ENCODE assay signal across 7 cellular contexts in the genomic region with DNA sequence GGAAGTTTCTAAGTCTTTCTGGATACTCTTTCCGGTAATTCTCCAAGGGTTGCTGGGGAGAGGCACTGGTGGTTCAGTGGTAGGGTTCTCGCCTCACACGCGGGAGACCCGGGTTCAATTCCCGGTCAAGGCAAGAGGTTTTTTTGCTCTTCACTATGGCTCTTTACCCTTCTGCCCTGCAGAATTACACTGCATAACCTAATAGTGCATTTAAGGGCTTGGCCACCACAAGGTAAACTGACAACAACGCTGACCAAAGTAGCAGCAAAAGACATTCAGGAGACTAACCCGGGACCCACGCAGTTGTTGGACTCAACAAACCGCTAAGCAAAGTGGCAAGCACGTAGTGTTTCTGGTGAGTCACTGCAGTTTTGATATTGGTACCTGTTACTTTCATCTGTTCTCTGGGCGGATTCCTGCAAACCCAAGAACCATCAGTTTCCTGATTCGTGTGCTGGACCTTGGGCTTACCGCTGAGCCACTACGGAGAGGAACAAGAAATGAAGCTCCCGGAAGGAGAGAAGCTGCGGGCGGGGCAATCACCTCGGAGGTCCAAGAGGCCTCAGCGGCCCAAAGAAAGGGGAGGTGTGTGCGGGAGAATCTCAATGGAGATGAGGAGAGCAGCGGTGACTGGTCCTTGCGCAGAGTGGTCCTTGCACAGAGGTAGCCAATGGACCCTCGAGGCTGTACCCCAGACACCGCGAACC.
A peak's percentile ranks its signal among the peaks of the same experiment; 100 is the strongest.
DNase-seq lines count a peak whose midpoint lies in the region; ATAC-seq and TF ChIP-seq lines count a peak whose summit lies in the region.
"Not testable (repeated sequence)": the region's sequence is repeated elsewhere in the genome, so short reads cannot be mapped to it uniquely, and the experiment has no call there.

No MANE protein-coding gene starts in this region.

- ATAC-seq in GM18519 (IDR thresholded peaks at IDR 0.05; ENCODE audit: low FRiP score, unreplicated experiment) (peak; percentile 57), GM21390 (IDR thresholded peaks at IDR 0.05; ENCODE audit: unreplicated experiment) (peak; percentile 78), HG02852 (IDR thresholded peaks at IDR 0.05; ENCODE audit: unreplicated experiment) (peak; percentile 58), HG03457 (IDR thresholded peaks at IDR 0.05; ENCODE audit: unreplicated experiment) (peak; percentile 61), esophagus mucosa (peak; percentile 85), mucosa of descending colon (peak; percentile 81)

- H3K4me3 Mint-ChIP-seq in activated CD4-positive, alpha-beta T cell treated with anti-CD3 and anti-CD28 coated beads, Interleukin-2, amount 10 ng/mL, durations not matched to agents 24 days and 14 days, result not testable (repeated sequence)

- not testable (repeated sequence) for H3K27ac Mint-ChIP-seq in activated CD4-positive, alpha-beta T cell treated with anti-CD3 and anti-CD28 coated beads, Interleukin-2, amount 10 ng/mL, durations not matched to agents 24 days and 14 days

- not testable (repeated sequence) for H3K9me3 ChIP-seq in mucosa of descending colon

- not testable (repeated sequence) for H3K4me3 ChIP-seq in mucosa of descending colon

- intact Hi-C loops in activated CD4-positive, alpha-beta T cell treated with anti-CD3 and anti-CD28 coated beads, Interleukin-2, amount 10 ng/mL, durations not matched to agents 24 days and 14 days (cut with micrococcal nuclease); mucosa of descending colon (cut with DNase I, micrococcal nuclease): not testable (repeated sequence)

- H3K4me1 ChIP-seq in mucosa of descending colon (ENCODE audit: low read depth), result not testable (repeated sequence)

- H3K36me3 ChIP-seq in mucosa of descending colon (ENCODE audit: low read depth), result not testable (repeated sequence)

- H3K36me3 Mint-ChIP-seq in activated CD4-positive, alpha-beta T cell treated with anti-CD3 and anti-CD28 coated beads, Interleukin-2, amount 10 ng/mL, durations not matched to agents 24 days and 14 days (ENCODE audit: low read depth), result not testable (repeated sequence)

- H3K27me3 Mint-ChIP-seq in activated CD4-positive, alpha-beta T cell treated with anti-CD3 and anti-CD28 coated beads, Interleukin-2, amount 10 ng/mL, durations not matched to agents 24 days and 14 days, result not testable (repeated sequence)

- H3K4me1 Mint-ChIP-seq in activated CD4-positive, alpha-beta T cell treated with anti-CD3 and anti-CD28 coated beads, Interleukin-2, amount 10 ng/mL, durations not matched to agents 24 days and 14 days, result not testable (repeated sequence)

- DNase-seq in activated CD4-positive, alpha-beta T cell treated with anti-CD3 and anti-CD28 coated beads, Interleukin-2, amount 10 ng/mL, durations not matched to agents 24 days and 14 days, result peak; percentile 60
- not testable (repeated sequence) for DNase-seq in mucosa of descending colon

- not testable (repeated sequence) for H3K9me3 Mint-ChIP-seq in activated CD4-positive, alpha-beta T cell treated with anti-CD3 and anti-CD28 coated beads, Interleukin-2, amount 10 ng/mL, durations not matched to agents 24 days and 14 days

- not testable (repeated sequence) for TF ChIP-seq CTCF in mucosa of descending colon (IDR thresholded peaks at IDR 0.05)
